9 cellular contexts compared by ENCODE assay signal in genomic region chr12:120225200-120225558, GRCh38. TPM values are rescaled to one million over a fixed set of nuclear protein-coding genes. Genes with fewer than 3 reads are reported as not detected.
A peak's percentile ranks its signal among the peaks of the same experiment; 100 is the strongest.
DNase-seq lines count a peak whose midpoint lies in the region; ATAC-seq and TF ChIP-seq lines count a peak whose summit lies in the region.
"Had no signal": no experiment of that assay in that cellular context is flagged by ENCODE, and none has a peak within 500 bp of the region (broad histone marks: within the 10 kb centered on the region; RNA-seq: fewer than 3 reads in every experiment).

No MANE protein-coding gene starts in this region.

- TF ChIP-seq EP300 in suprapubic skin (IDR thresholded peaks at IDR 0.05), result no peak

- no peaks in the 10 kb centered on the region for H3K9me3 Mint-ChIP-seq in activated CD4-positive, alpha-beta T cell treated with anti-CD3 and anti-CD28 coated beads, Interleukin-2, amount 10 ng/mL, durations not matched to agents 24 days and 14 days
- no peaks in the 10 kb centered on the region for H3K9me3 Mint-ChIP-seq in activated T-helper 2 cell treated with anti-CD3 and anti-CD28 coated beads, Interferon-gamma antibody, Interleukin-2, Interleukin-4, amounts not matched to agents 10 μg/mL and 5 μg/mL and 100 μg/mL, durations not matched to agents 14 hours and 24 hours and 36 hours

- H3K36me3 ChIP-seq in suprapubic skin, result peaks cover 47% of the 10 kb centered on the region

- TF ChIP-seq CTCF in suprapubic skin (IDR thresholded peaks at IDR 0.05), result no peak

- TF ChIP-seq POLR2A in suprapubic skin (IDR thresholded peaks at IDR 0.05), result no peak

- H3K27ac ChIP-seq in layer of hippocampus (ENCODE audit: low read depth, low read length), result peak overlapping the region; percentile 69
- peak overlapping the region; percentile 16 for H3K27ac ChIP-seq in suprapubic skin
- H3K27ac ChIP-seq: brain microvascular endothelial cell had no signal

- H3K27me3 Mint-ChIP-seq in activated CD4-positive, alpha-beta T cell treated with anti-CD3 and anti-CD28 coated beads, Interleukin-2, amount 10 ng/mL, durations not matched to agents 24 days and 14 days, result no peaks in the 10 kb centered on the region
- H3K27me3 Mint-ChIP-seq in activated T-helper 2 cell treated with anti-CD3 and anti-CD28 coated beads, Interferon-gamma antibody, Interleukin-2, Interleukin-4, amounts not matched to agents 10 μg/mL and 5 μg/mL and 100 μg/mL, durations not matched to agents 14 hours and 24 hours and 36 hours (ENCODE audit: low read depth), result no peaks in the 10 kb centered on the region

- peak overlapping the region; percentile 96 for H3K27ac Mint-ChIP-seq in activated CD4-positive, alpha-beta T cell treated with anti-CD3 and anti-CD28 coated beads, Interleukin-2, amount 10 ng/mL, durations not matched to agents 24 days and 14 days
- peak overlapping the region; percentile 91 for H3K27ac Mint-ChIP-seq in activated T-helper 2 cell treated with anti-CD3 and anti-CD28 coated beads, Interferon-gamma antibody, Interleukin-2, Interleukin-4, amounts not matched to agents 10 μg/mL and 5 μg/mL and 100 μg/mL, durations not matched to agents 14 hours and 24 hours and 36 hours

- intact Hi-C loops in activated CD4-positive, alpha-beta T cell treated with anti-CD3 and anti-CD28 coated beads, Interleukin-2, amount 10 ng/mL, durations not matched to agents 24 days and 14 days (cut with micrococcal nuclease), result loop anchor here (10.0 kb wide), 1 partner anchor 210 kb away; the partner anchor contains the start of gene COX6A1
- intact Hi-C loops in activated T-helper 2 cell treated with anti-CD3 and anti-CD28 coated beads, Interferon-gamma antibody, Interleukin-2, Interleukin-4, amounts not matched to agents 10 μg/mL and 5 μg/mL and 100 μg/mL, durations not matched to agents 14 hours and 24 hours and 36 hours (cut with micrococcal nuclease), result no loop called here

- no peak for DNase-seq in activated CD4-positive, alpha-beta T cell treated with anti-CD3 and anti-CD28 coated beads, Interleukin-2, amount 10 ng/mL, durations not matched to agents 24 days and 14 days
- DNase-seq in activated CD4-positive, alpha-beta T cell treated with anti-CD3 and anti-CD28 coated beads, Interleukin-2, amount 50 U/mL, for 48 hours, result no peak
- no peak for DNase-seq in activated T-helper 2 cell treated with anti-CD3 and anti-CD28 coated beads, Interferon-gamma antibody, Interleukin-2, Interleukin-4, amounts not matched to agents 10 μg/mL and 5 μg/mL and 100 μg/mL, durations not matched to agents 14 hours and 24 hours and 36 hours (ENCODE audit: low spot score)
- DNase-seq in suprapubic skin (ENCODE audit: low spot score in 2 of 2) (no peak), superior temporal gyrus (ENCODE audit: extremely low spot score) (no peak)
- DNase-seq: brain microvascular endothelial cell had no signal

- peak overlapping the region; percentile 79 for H3K4me3 Mint-ChIP-seq in activated CD4-positive, alpha-beta T cell treated with anti-CD3 and anti-CD28 coated beads, Interleukin-2, amount 10 ng/mL, durations not matched to agents 24 days and 14 days
- no peak overlapping the region for H3K4me3 Mint-ChIP-seq in activated T-helper 2 cell treated with anti-CD3 and anti-CD28 coated beads, Interferon-gamma antibody, Interleukin-2, Interleukin-4, amounts not matched to agents 10 μg/mL and 5 μg/mL and 100 μg/mL, durations not matched to agents 14 hours and 24 hours and 36 hours (ENCODE audit: low read depth)

- H3K4me3 ChIP-seq in suprapubic skin, result peak overlapping the region; percentile 31

- H3K27me3 ChIP-seq in layer of hippocampus (ENCODE audit: control insufficient read depth, insufficient read depth, low read length) (no peaks in the 10 kb centered on the region), suprapubic skin (no peaks in the 10 kb centered on the region)
- H3K27me3 ChIP-seq: brain microvascular endothelial cell had no signal

- peaks cover 24% of the 10 kb centered on the region for H3K36me3 Mint-ChIP-seq in activated CD4-positive, alpha-beta T cell treated with anti-CD3 and anti-CD28 coated beads, Interleukin-2, amount 10 ng/mL, durations not matched to agents 24 days and 14 days (ENCODE audit: low read depth)
- peaks cover 28% of the 10 kb centered on the region for H3K36me3 Mint-ChIP-seq in activated T-helper 2 cell treated with anti-CD3 and anti-CD28 coated beads, Interferon-gamma antibody, Interleukin-2, Interleukin-4, amounts not matched to agents 10 μg/mL and 5 μg/mL and 100 μg/mL, durations not matched to agents 14 hours and 24 hours and 36 hours (ENCODE audit: low read depth)

- WGBS in suprapubic skin, result 27% methylated on average over 9 of the region's 9 CpGs

- H3K4me1 Mint-ChIP-seq in activated CD4-positive, alpha-beta T cell treated with anti-CD3 and anti-CD28 coated beads, Interleukin-2, amount 10 ng/mL, durations not matched to agents 24 days and 14 days, result peaks cover 43% of the 10 kb centered on the region
- peaks cover 37% of the 10 kb centered on the region for H3K4me1 Mint-ChIP-seq in activated T-helper 2 cell treated with anti-CD3 and anti-CD28 coated beads, Interferon-gamma antibody, Interleukin-2, Interleukin-4, amounts not matched to agents 10 μg/mL and 5 μg/mL and 100 μg/mL, durations not matched to agents 14 hours and 24 hours and 36 hours (ENCODE audit: low read depth)

- H3K4me1 ChIP-seq in suprapubic skin, result peaks cover 64% of the 10 kb centered on the region

- no peaks in the 10 kb centered on the region for H3K9me3 ChIP-seq in suprapubic skin

- ATAC-seq in GM19452 (IDR thresholded peaks at IDR 0.05; ENCODE audit: unreplicated experiment), result no peak
- ATAC-seq in GM21619 (IDR thresholded peaks at IDR 0.05; ENCODE audit: unreplicated experiment), result no peak

RNA-seq across cellular contexts. Expression of gene RPLP0, which starts 24.3 kb away (rescaled TPM):
- total RNA-seq in activated CD4-positive, alpha-beta T cell treated with anti-CD3 and anti-CD28 coated beads, Interleukin-2, amount 10 ng/mL, durations not matched to agents 24 days and 14 days, result 2,659 and 2,699 TPM in 2 replicates
- 2,950 and 3,019 TPM in 2 replicates for total RNA-seq in activated T-helper 2 cell treated with anti-CD3 and anti-CD28 coated beads, Interferon-gamma antibody, Interleukin-2, Interleukin-4, amounts not matched to agents 10 μg/mL and 5 μg/mL and 100 μg/mL, durations not matched to agents 14 hours and 24 hours and 36 hours
- total RNA-seq in suprapubic skin, result 1,000 to 10,000 TPM; 1,993 to 4,861 (median 3,987) TPM

RNA-seq across cellular contexts. Expression of gene GCN1, which starts 30.7 kb away (rescaled TPM):
- 169 and 176 TPM in 2 replicates for total RNA-seq in activated CD4-positive, alpha-beta T cell treated with anti-CD3 and anti-CD28 coated beads, Interleukin-2, amount 10 ng/mL, durations not matched to agents 24 days and 14 days
- 165 and 176 TPM in 2 replicates for total RNA-seq in activated T-helper 2 cell treated with anti-CD3 and anti-CD28 coated beads, Interferon-gamma antibody, Interleukin-2, Interleukin-4, amounts not matched to agents 10 μg/mL and 5 μg/mL and 100 μg/mL, durations not matched to agents 14 hours and 24 hours and 36 hours
- 100 to 1,000 TPM in 2 of 4 donors, 10 to 100 TPM in 2; 62.0 to 310 (median 101) TPM for total RNA-seq in suprapubic skin

RNA-seq across cellular contexts. Expression of gene PXN, which starts 40.4 kb away (rescaled TPM):
- 48.4 and 51.2 TPM in 2 replicates for total RNA-seq in activated CD4-positive, alpha-beta T cell treated with anti-CD3 and anti-CD28 coated beads, Interleukin-2, amount 10 ng/mL, durations not matched to agents 24 days and 14 days
- total RNA-seq in activated T-helper 2 cell treated with anti-CD3 and anti-CD28 coated beads, Interferon-gamma antibody, Interleukin-2, Interleukin-4, amounts not matched to agents 10 μg/mL and 5 μg/mL and 100 μg/mL, durations not matched to agents 14 hours and 24 hours and 36 hours, result 44.4 and 45.4 TPM in 2 replicates
- total RNA-seq in suprapubic skin, result 10 to 100 TPM; 37.2 to 63.7 (median 51.6) TPM
